Comparison of ENCODE assay signal across 8 cellular contexts in the genomic region with DNA sequence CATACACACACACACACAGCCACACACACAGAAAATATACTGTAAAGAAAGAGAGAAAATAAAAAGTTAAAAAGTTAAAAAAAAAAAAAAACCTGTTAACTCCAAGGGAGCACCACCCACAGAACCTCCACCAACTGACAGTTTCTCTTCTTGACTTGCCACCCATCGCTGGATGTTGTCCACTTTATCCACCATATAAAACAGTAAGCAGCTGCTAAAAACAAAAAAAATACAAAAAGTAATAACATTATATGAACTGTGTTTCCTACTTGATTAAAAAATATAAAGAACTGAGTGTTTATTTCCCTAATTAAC. TPM values are rescaled to one million over a fixed set of nuclear protein-coding genes. Genes with fewer than 3 reads are reported as not detected.
DNase-seq lines count a peak whose midpoint lies in the region; ATAC-seq and TF ChIP-seq lines count a peak whose summit lies in the region.

No MANE protein-coding gene starts in this region.

- H3K36me3 ChIP-seq in DOHH2 (ENCODE audit: control insufficient read depth, low read length) (peaks cover 22% of the 10 kb centered on the region), Peyer's patch (no peaks in the 10 kb centered on the region), esophagus (ENCODE audit: control insufficient read depth in 2 of 2, insufficient read depth in 2 of 2, low read length in 1 of 2) (no peaks in the 10 kb centered on the region), prostate gland (no peaks in the 10 kb centered on the region)

- TF ChIP-seq POLR2A in Peyer's patch (IDR thresholded peaks at IDR 0.05), result no peak
- no peak for TF ChIP-seq POLR2A in prostate gland (IDR thresholded peaks at IDR 0.05)

- peaks cover 20% of the 10 kb centered on the region for H3F3A ChIP-seq in DOHH2 (ENCODE audit: control insufficient read depth, insufficient read depth)

- H3K27ac ChIP-seq in DOHH2 (ENCODE audit: low read depth, low read length) (no peak overlapping the region), Peyer's patch (peak overlapping the region in 3 of 4 donors; percentile 89 to 99 (median 91)), esophagus (ENCODE audit: low read depth in 2 of 2, low read length in 1 of 2) (peak overlapping the region; percentile 88 to 97), prostate gland (peak overlapping the region; percentile 87 to 94)

- no peaks in the 10 kb centered on the region for H3K9me2 ChIP-seq in DOHH2 (replicated peaks; ENCODE audit: control insufficient read depth, low read length)

- TF ChIP-seq CTCF in DOHH2 (IDR thresholded peaks at IDR 0.05; ENCODE audit: low read depth, low read length, poor library complexity, severe bottlenecking) (no peak), Peyer's patch (IDR thresholded peaks at IDR 0.05) (no peak), prostate gland (IDR thresholded peaks at IDR 0.05) (no peak)

- POLR2A ChIA-PET in HEK293T (lab: Yijun Ruan, JAX), result interaction anchor here (0.6 to 3.8 kb wide), 6 partner anchors 7 to 122 kb away, joined by 3 to 22 read pairs (median 6); no protein-coding TSS in a partner anchor

- intact Hi-C loops in prostate gland (cut with DNase I), result no loop called here

- H3K9me3 ChIP-seq in DOHH2 (ENCODE audit: control insufficient read depth, insufficient read depth, low read length) (no peaks in the 10 kb centered on the region), Peyer's patch (no peaks in the 10 kb centered on the region), esophagus (ENCODE audit: control insufficient read depth in 2 of 2, insufficient read depth in 1 of 2, low read depth in 1 of 2, low read length in 1 of 2) (no peaks in the 10 kb centered on the region), prostate gland (no peaks in the 10 kb centered on the region)

- H3K79me2 ChIP-seq in DOHH2 (ENCODE audit: control insufficient read depth, low read length), result peaks cover 89% of the 10 kb centered on the region

- CTCF ChIA-PET in HEK293T (lab: Yijun Ruan, JAX), result interaction anchor here (0.6 to 1.7 kb wide), 4 partner anchors 20 to 113 kb away, joined by 3 to 8 read pairs (median 4); no protein-coding TSS in a partner anchor

- H3K4me2 ChIP-seq in DOHH2 (ENCODE audit: low read length), result peak overlapping the region; percentile 98

- DNase-seq in Peyer's patch (no peak), prostate gland (ENCODE audit: low spot score) (no peak), HEK293T (ENCODE audit: extremely low spot score) (no peak), NOMO-1 (lab: John Stamatoyannopoulos, UW; ENCODE audit: unreplicated experiment in 2 of 2) (no peak)

- peaks cover 31% of the 10 kb centered on the region for H4K20me1 ChIP-seq in DOHH2 (ENCODE audit: control insufficient read depth, insufficient read depth, low read depth, low read length)

- 26 to 49% methylated on average over 1 of the region's 1 CpG for WGBS in esophagus, 2 donors
- WGBS in prostate gland, result 54% methylated on average over 1 of the region's 1 CpG

- ATAC-seq in HG02571 (IDR thresholded peaks at IDR 0.05; ENCODE audit: unreplicated experiment) (no peak), GM19351 (IDR thresholded peaks at IDR 0.05; ENCODE audit: unreplicated experiment) (no peak)

- H3K27me3 ChIP-seq in DOHH2 (ENCODE audit: control insufficient read depth, low read length) (no peaks in the 10 kb centered on the region), Peyer's patch (no peaks in the 10 kb centered on the region), esophagus (ENCODE audit: control insufficient read depth in 1 of 2, insufficient read depth in 2 of 2, low read length in 2 of 2) (no peaks in the 10 kb centered on the region), prostate gland (replicated peaks; ENCODE audit: insufficient read depth) (no peaks in the 10 kb centered on the region)

- H3K4me3 ChIP-seq in DOHH2 (ENCODE audit: low read length) (peak overlapping the region; percentile 92), Peyer's patch (peak overlapping the region; percentile 77 to 95 (median 88)), esophagus (ENCODE audit: low read depth in 1 of 2, low read length in 2 of 2) (peak overlapping the region; percentile 86 to 90), prostate gland (peak overlapping the region; percentile 61 to 67)

- H3K4me1 ChIP-seq in DOHH2 (ENCODE audit: control insufficient read depth, low read length) (peaks cover 55% of the 10 kb centered on the region), Peyer's patch (peaks cover 0 to 36% (median 17%) of the 10 kb centered on the region in 4 donors), esophagus (ENCODE audit: control insufficient read depth in 2 of 2, insufficient read depth in 2 of 2, low read length in 1 of 2) (no peaks in the 10 kb centered on the region), prostate gland (replicated peaks) (peaks cover 19% of the 10 kb centered on the region)

TF ChIP-seq in HEK293T, 16 proteins besides CTCF, POLR2A, EP300 and RAD21:
- TF ChIP-seq ELF4 (IDR thresholded peaks at IDR 0.05), result no peak
- TF ChIP-seq ZNF384 (IDR thresholded peaks at IDR 0.05), result no peak
- no peak for TF ChIP-seq SP1 (IDR thresholded peaks at IDR 0.05)
- no peak for TF ChIP-seq FOXA1 (IDR thresholded peaks at IDR 0.05)
- TF ChIP-seq, protein P1, sequence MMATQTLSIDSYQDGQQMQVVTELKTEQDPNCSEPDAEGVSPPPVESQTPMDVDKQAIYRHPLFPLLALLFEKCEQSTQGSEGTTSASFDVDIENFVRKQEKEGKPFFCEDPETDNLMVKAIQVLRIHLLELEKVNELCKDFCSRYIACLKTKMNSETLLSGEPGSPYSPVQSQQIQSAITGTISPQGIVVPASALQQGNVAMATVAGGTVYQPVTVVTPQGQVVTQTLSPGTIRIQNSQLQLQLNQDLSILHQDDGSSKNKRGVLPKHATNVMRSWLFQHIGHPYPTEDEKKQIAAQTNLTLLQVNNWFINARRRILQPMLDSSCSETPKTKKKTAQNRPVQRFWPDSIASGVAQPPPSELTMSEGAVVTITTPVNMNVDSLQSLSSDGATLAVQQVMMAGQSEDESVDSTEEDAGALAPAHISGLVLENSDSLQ (IDR thresholded peaks at IDR 0.05), result no peak
- TF ChIP-seq NFRKB (IDR thresholded peaks at IDR 0.05), result no peak
- no peak for TF ChIP-seq SUZ12 (IDR thresholded peaks at IDR 0.05)
- TF ChIP-seq LEF1 (IDR thresholded peaks at IDR 0.05; ENCODE audit: borderline replicate concordance), result no peak
- TF ChIP-seq TARDBP (IDR thresholded peaks at IDR 0.05), result no peak
- TF ChIP-seq BHLHE40 (IDR thresholded peaks at IDR 0.05; ENCODE audit: borderline replicate concordance), result no peak
- no peak for TF ChIP-seq ARNT (IDR thresholded peaks at IDR 0.05)

RNA-seq across cellular contexts. Expression of a gene that starts 1.2 kb away (rescaled TPM):
- total RNA-seq in Peyer's patch (10 to 100 TPM; 22.2 to 24.7 (median 22.7) TPM), prostate gland (10 to 100 TPM; 24.2 to 27.2 TPM)
- polyA plus RNA-seq in esophagus, result 1 to 10 TPM; 2.7 to 3.4 TPM

RNA-seq across cellular contexts. Expression of a gene that starts 10.6 kb away (rescaled TPM):
- total RNA-seq in Peyer's patch (10 to 100 TPM; 10.2 to 16.5 (median 12.4) TPM), prostate gland (10 to 100 TPM; 10.5 to 13.8 TPM)
- polyA plus RNA-seq in esophagus, result 1 to 10 TPM; 2.3 to 3.8 TPM

RNA-seq across cellular contexts. Expression of a gene that starts 59.8 kb away (rescaled TPM):
- total RNA-seq in Peyer's patch (100 to 1,000 TPM in 3 of 4 donors, 10 to 100 TPM in 1; 60.2 to 185 (median 140) TPM), prostate gland (10 to 100 TPM; 37.0 to 51.7 TPM)
- 10 to 100 TPM in 1 of 2 donors, 1 to 10 TPM in 1; 6.7 to 13.4 TPM for polyA plus RNA-seq in esophagus
